Comparison of ENCODE assay signal across 1 cellular context in the genomic region with DNA sequence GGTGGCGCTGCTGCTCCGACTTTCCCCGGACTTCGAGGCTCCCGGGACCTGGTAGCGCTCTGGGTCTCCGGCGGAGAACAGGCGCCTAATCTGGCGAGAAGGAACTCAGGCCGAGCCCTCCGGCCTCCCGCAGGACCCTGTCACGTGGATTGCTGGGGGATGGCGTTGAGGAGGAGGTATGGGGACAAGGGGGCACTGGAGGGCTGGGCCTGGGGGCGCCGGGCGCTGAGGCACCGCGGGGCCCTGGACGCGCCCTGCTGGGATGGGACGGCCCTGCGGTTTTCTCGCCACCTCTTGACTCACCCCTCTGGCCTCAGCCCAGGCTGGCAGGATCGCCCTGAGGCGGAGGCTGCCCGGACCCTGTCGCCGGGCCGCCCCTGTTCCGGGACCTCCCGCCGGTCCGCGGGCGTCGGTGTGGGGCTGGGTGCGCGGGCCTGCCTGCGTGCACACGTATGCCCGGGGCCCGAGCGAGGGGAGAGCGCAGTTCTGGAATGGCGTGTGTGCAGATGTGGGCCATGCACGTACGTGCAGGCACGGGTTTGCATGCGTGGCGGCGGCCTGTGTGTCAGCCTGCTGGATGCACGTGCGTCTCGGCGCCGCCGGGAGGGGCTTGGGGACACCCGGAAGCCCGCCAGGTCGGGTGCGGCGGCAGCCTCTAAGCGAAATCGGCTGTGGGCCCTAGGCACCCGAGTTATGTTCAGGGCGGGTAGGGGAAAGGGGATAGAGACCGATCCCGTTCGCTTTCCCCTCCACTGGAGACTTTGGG.
TF ChIP-seq lines count a peak whose summit lies in the region.

No MANE protein-coding gene starts in this region.

TF ChIP-seq in WTC11, 78 proteins besides CTCF, POLR2A, EP300 and RAD21 (continued from another document):
- TF ChIP-seq, protein P1, sequence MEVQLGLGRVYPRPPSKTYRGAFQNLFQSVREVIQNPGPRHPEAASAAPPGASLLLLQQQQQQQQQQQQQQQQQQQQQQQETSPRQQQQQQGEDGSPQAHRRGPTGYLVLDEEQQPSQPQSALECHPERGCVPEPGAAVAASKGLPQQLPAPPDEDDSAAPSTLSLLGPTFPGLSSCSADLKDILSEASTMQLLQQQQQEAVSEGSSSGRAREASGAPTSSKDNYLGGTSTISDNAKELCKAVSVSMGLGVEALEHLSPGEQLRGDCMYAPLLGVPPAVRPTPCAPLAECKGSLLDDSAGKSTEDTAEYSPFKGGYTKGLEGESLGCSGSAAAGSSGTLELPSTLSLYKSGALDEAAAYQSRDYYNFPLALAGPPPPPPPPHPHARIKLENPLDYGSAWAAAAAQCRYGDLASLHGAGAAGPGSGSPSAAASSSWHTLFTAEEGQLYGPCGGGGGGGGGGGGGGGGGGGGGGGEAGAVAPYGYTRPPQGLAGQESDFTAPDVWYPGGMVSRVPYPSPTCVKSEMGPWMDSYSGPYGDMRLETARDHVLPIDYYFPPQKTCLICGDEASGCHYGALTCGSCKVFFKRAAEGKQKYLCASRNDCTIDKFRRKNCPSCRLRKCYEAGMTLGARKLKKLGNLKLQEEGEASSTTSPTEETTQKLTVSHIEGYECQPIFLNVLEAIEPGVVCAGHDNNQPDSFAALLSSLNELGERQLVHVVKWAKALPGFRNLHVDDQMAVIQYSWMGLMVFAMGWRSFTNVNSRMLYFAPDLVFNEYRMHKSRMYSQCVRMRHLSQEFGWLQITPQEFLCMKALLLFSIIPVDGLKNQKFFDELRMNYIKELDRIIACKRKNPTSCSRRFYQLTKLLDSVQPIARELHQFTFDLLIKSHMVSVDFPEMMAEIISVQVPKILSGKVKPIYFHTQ (CRISPR knock-in tag; IDR thresholded peaks at IDR 0.05), result no peak
- TF ChIP-seq GABPB1 (CRISPR knock-in tag; IDR thresholded peaks at IDR 0.05) (no peak), JUN (CRISPR knock-in tag; IDR thresholded peaks at IDR 0.05) (no peak; the same call in 1 of the 2 replicates), GRHL2 (CRISPR knock-in tag; IDR thresholded peaks at IDR 0.05; ENCODE audit: insufficient replicate concordance, severe bottlenecking) (no peak), NFYB (CRISPR knock-in tag; conservative IDR thresholded peaks at IDR 0.05; ENCODE audit: low read depth) (no peak), RELA (CRISPR knock-in tag; IDR thresholded peaks at IDR 0.05; ENCODE audit: borderline replicate concordance) (no peak)
- TF ChIP-seq, protein P2, sequence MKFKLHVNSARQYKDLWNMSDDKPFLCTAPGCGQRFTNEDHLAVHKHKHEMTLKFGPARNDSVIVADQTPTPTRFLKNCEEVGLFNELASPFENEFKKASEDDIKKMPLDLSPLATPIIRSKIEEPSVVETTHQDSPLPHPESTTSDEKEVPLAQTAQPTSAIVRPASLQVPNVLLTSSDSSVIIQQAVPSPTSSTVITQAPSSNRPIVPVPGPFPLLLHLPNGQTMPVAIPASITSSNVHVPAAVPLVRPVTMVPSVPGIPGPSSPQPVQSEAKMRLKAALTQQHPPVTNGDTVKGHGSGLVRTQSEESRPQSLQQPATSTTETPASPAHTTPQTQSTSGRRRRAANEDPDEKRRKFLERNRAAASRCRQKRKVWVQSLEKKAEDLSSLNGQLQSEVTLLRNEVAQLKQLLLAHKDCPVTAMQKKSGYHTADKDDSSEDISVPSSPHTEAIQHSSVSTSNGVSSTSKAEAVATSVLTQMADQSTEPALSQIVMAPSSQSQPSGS (CRISPR knock-in tag; IDR thresholded peaks at IDR 0.05; ENCODE audit: borderline replicate concordance, low read depth), result no peak
- TF ChIP-seq, protein P3, sequence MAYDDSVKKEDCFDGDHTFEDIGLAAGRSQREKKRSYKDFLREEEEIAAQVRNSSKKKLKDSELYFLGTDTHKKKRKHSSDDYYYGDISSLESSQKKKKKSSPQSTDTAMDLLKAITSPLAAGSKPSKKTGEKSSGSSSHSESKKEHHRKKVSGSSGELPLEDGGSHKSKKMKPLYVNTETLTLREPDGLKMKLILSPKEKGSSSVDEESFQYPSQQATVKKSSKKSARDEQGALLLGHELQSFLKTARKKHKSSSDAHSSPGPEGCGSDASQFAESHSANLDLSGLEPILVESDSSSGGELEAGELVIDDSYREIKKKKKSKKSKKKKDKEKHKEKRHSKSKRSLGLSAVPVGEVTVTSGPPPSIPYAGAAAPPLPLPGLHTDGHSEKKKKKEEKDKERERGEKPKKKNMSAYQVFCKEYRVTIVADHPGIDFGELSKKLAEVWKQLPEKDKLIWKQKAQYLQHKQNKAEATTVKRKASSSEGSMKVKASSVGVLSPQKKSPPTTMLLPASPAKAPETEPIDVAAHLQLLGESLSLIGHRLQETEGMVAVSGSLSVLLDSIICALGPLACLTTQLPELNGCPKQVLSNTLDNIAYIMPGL (CRISPR knock-in tag; IDR thresholded peaks at IDR 0.05), result peak; percentile 90
TF ChIP-seq in WTC11: peak in this region for 14.
